ENCODE assay signal across 12 cellular contexts in genomic region chr17:11779906-11780305, GRCh38.
DNase-seq lines count a peak whose midpoint lies in the region; ATAC-seq and TF ChIP-seq lines count a peak whose summit lies in the region.
"Had no signal": no experiment of that assay in that cellular context is flagged by ENCODE, and none has a peak within 500 bp of the region (broad histone marks: within the 10 kb centered on the region; RNA-seq: fewer than 3 reads in every experiment).

No MANE protein-coding gene starts in this region.

- no peak overlapping the region for H3K4me3 ChIP-seq in esophagus (ENCODE audit: low read depth in 1 of 2, low read length in 2 of 2)
- H3K4me3 ChIP-seq in neural progenitor cell: no peak overlapping the region
- H3K4me3 ChIP-seq: A549; BLaER1 treated with 17β-estradiol and CSF1 and Interleukin-3, amounts not matched to agents 10 nM and 100 nM; GM23338 had no signal

- H3K27me3 Mint-ChIP-seq in neural progenitor cell (ENCODE audit: insufficient read depth, low read depth): peaks cover 5% of the 10 kb centered on the region
- H3K27me3 Mint-ChIP-seq: CD4-positive, CD25-positive, alpha-beta regulatory T cell had no signal

- H3K4me1 ChIP-seq in esophagus (ENCODE audit: control insufficient read depth in 2 of 2, insufficient read depth in 2 of 2, low read length in 1 of 2) (no peaks in the 10 kb centered on the region), foreskin keratinocyte (no peaks in the 10 kb centered on the region), neural progenitor cell (no peaks in the 10 kb centered on the region)
- H3K4me1 ChIP-seq: A549 had no signal

- H3K4me3 Mint-ChIP-seq in neural progenitor cell: no peak overlapping the region
- H3K4me3 Mint-ChIP-seq: CD4-positive, CD25-positive, alpha-beta regulatory T cell; GM23338 had no signal

- H3K9me3 Mint-ChIP-seq in neural progenitor cell: no peaks in the 10 kb centered on the region

- H4K20me1 ChIP-seq in neural progenitor cell (ENCODE audit: low read depth): no peaks in the 10 kb centered on the region
- H4K20me1 ChIP-seq: BLaER1 treated with 17β-estradiol and CSF1 and Interleukin-3, amounts not matched to agents 10 nM and 100 nM had no signal

- no peak overlapping the region for H3K4me2 ChIP-seq in neural progenitor cell
- H3K4me2 ChIP-seq: A549, GM23338 had no signal

- H3K36me3 ChIP-seq in esophagus (ENCODE audit: control insufficient read depth in 2 of 2, insufficient read depth in 2 of 2, low read length in 1 of 2) (no peaks in the 10 kb centered on the region), neural progenitor cell (no peaks in the 10 kb centered on the region)
- H3K36me3 ChIP-seq: BLaER1 treated with 17β-estradiol and CSF1 and Interleukin-3, amounts not matched to agents 10 nM and 100 nM had no signal

- no peaks in the 10 kb centered on the region for H3F3A ChIP-seq in neural progenitor cell (ENCODE audit: low read depth)

- ATAC-seq in foreskin keratinocyte: no peak
- ATAC-seq in GM21447 (IDR thresholded peaks at IDR 0.05; ENCODE audit: unreplicated experiment): no peak
- ATAC-seq: A549, GM23338 had no signal

- no peak overlapping the region for H3K27ac Mint-ChIP-seq in neural progenitor cell
- H3K27ac Mint-ChIP-seq: GM23338 had no signal

- H3K79me2 ChIP-seq in neural progenitor cell (ENCODE audit: low read depth): no peaks in the 10 kb centered on the region

- H3K36me3 Mint-ChIP-seq in neural progenitor cell: no peaks in the 10 kb centered on the region
- H3K36me3 Mint-ChIP-seq: CD4-positive, CD25-positive, alpha-beta regulatory T cell had no signal

- H3K27me3 ChIP-seq in esophagus (ENCODE audit: control insufficient read depth in 1 of 2, insufficient read depth in 2 of 2, low read length in 2 of 2) (no peaks in the 10 kb centered on the region), foreskin keratinocyte (no peaks in the 10 kb centered on the region), neural progenitor cell (no peaks in the 10 kb centered on the region)

- H2AFZ ChIP-seq in neural progenitor cell (replicated peaks): peak overlapping the region; percentile 5
- H2AFZ ChIP-seq: GM23338 had no signal

- no peaks in the 10 kb centered on the region for H3K4me1 Mint-ChIP-seq in neural progenitor cell
- H3K4me1 Mint-ChIP-seq: CD4-positive, CD25-positive, alpha-beta regulatory T cell; GM23338 had no signal

- H3K27ac ChIP-seq in esophagus (ENCODE audit: low read depth in 2 of 2, low read length in 1 of 2) (peak overlapping the region; percentile 69 to 82), foreskin keratinocyte (no peak overlapping the region), neural progenitor cell (no peak overlapping the region)
- H3K27ac ChIP-seq: A549; BLaER1 treated with 17β-estradiol and CSF1 and Interleukin-3, amounts not matched to agents 10 nM and 100 nM had no signal

- H3K9me3 ChIP-seq in esophagus (ENCODE audit: control insufficient read depth in 2 of 2, insufficient read depth in 1 of 2, low read depth in 1 of 2, low read length in 1 of 2) (no peaks in the 10 kb centered on the region), neural progenitor cell (ENCODE audit: low read depth) (no peaks in the 10 kb centered on the region)
- H3K9me3 ChIP-seq: A549; BLaER1 treated with 17β-estradiol and CSF1 and Interleukin-3, amounts not matched to agents 10 nM and 100 nM had no signal

- DNase-seq in foreskin keratinocyte (peak; percentile 4 to 17), neural progenitor cell (ENCODE audit: low spot score) (no peak), NCI-H1417 treated with DMSO at 0.1 percent for 48 hours (lab: John Stamatoyannopoulos, UW) (no peak)
- DNase-seq in effector CD8-positive, alpha-beta T cell (lab: John Stamatoyannopoulos, UW): no peak
- DNase-seq: CD4-positive, CD25-positive, alpha-beta regulatory T cell; H7; IMR-90 had no signal

- no peak overlapping the region for H3K9ac ChIP-seq in neural progenitor cell
- H3K9ac ChIP-seq: BLaER1 treated with 17β-estradiol and CSF1 and Interleukin-3, amounts not matched to agents 10 nM and 100 nM had no signal

- TF ChIP-seq CTCF in foreskin keratinocyte (conservative IDR thresholded peaks at IDR 0.05) (no peak), neural progenitor cell (IDR thresholded peaks at IDR 0.05) (no peak)

- 27 to 63% methylated on average over 1 of the region's 1 CpG for WGBS in esophagus, 2 donors

Comparison
In these comparisons a context has a peak if more than half of its experiments do, and no peak if none do; other contexts are left out.
1. H3K27ac ChIP-seq: peak in esophagus (2 of 2); none in foreskin keratinocyte (single experiment) and neural progenitor cell (single experiment).
2. DNase-seq: peak in foreskin keratinocyte (2 of 2); none in neural progenitor cell (single experiment), NCI-H1417 treated with DMSO at 0.1 percent for 48 hours (single experiment) and effector CD8-positive, alpha-beta T cell (single experiment).